15 cellular contexts compared by ENCODE assay signal in the genomic region with DNA sequence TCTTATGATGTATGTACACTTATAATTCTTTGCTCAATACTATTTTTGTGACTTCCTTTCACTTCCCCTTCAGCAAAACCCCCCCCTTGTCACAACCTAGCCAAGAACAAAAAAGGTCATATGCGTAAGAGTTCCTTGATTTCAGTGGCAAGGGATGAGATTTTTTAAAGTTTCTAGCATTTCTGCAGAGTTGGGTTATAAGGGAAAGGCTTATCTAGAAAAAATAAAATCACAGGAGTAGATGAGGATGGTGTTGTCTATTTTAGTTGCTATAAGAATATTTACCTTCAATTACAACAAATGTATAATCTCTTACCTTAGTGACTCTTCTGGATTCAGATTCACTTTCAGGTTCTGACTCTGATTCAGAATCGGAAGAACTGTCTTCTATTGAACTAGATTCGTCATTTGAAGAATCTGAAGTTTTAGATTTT.
DNase-seq lines count a peak whose midpoint lies in the region; ATAC-seq and TF ChIP-seq lines count a peak whose summit lies in the region.
"Had no signal": no experiment of that assay in that cellular context is flagged by ENCODE, and none has a peak within 500 bp of the region (broad histone marks: within the 10 kb centered on the region; RNA-seq: fewer than 3 reads in every experiment).

No MANE protein-coding gene starts in this region.

- no peak overlapping the region for H3K27ac ChIP-seq in lower lobe of right lung
- H3K27ac ChIP-seq: ovary, SK-N-MC had no signal

- no peaks in the 10 kb centered on the region for H3K9me3 Mint-ChIP-seq in activated naive CD8-positive, alpha-beta T cell treated with anti-CD3 and anti-CD28 coated beads, Interleukin-2, amount 50 U/mL, for 24 hours
- H3K9me3 Mint-ChIP-seq in activated naive CD8-positive, alpha-beta T cell treated with anti-CD3 and anti-CD28 coated beads for 36 hours: no peaks in the 10 kb centered on the region
- H3K9me3 Mint-ChIP-seq in IgD-negative memory B cell (no peaks in the 10 kb centered on the region), type B pancreatic cell (no peaks in the 10 kb centered on the region)
- peaks cover 11 to 12% of the 10 kb centered on the region in 2 donors for H3K9me3 Mint-ChIP-seq in stimulated activated naive B cell treated with anti-CD40 and anti-IgM and Interleukin-4, amounts not matched to agents 10 μg/mL and 1 μg/mL and 100 μg/mL, for 72 hours
- H3K9me3 Mint-ChIP-seq: CD8-positive, alpha-beta memory T cell; WTC11 had no signal

- peaks cover 14% of the 10 kb centered on the region for H3K4me1 Mint-ChIP-seq in activated naive CD8-positive, alpha-beta T cell treated with anti-CD3 and anti-CD28 coated beads, Interleukin-2, amount 50 U/mL, for 24 hours
- H3K4me1 Mint-ChIP-seq in activated naive CD8-positive, alpha-beta T cell treated with anti-CD3 and anti-CD28 coated beads for 36 hours: peaks cover 7% of the 10 kb centered on the region
- H3K4me1 Mint-ChIP-seq in IgD-negative memory B cell (peaks cover 13 to 30% (median 21%) of the 10 kb centered on the region in 3 donors), type B pancreatic cell (ENCODE audit: unreplicated experiment) (no peaks in the 10 kb centered on the region)
- peaks cover 31 to 67% of the 10 kb centered on the region in 2 donors for H3K4me1 Mint-ChIP-seq in stimulated activated naive B cell treated with anti-CD40 and anti-IgM and Interleukin-4, amounts not matched to agents 10 μg/mL and 1 μg/mL and 100 μg/mL, for 72 hours

- H3K4me3 ChIP-seq in lower lobe of right lung: no peak overlapping the region
- H3K4me3 ChIP-seq: ovary, SK-N-MC had no signal

- H3K36me3 ChIP-seq in lower lobe of right lung: peaks cover 37% of the 10 kb centered on the region
- H3K36me3 ChIP-seq: ovary had no signal

- H3K27me3 Mint-ChIP-seq in activated naive CD8-positive, alpha-beta T cell treated with anti-CD3 and anti-CD28 coated beads, Interleukin-2, amount 50 U/mL, for 24 hours: no peaks in the 10 kb centered on the region
- H3K27me3 Mint-ChIP-seq in activated naive CD8-positive, alpha-beta T cell treated with anti-CD3 and anti-CD28 coated beads for 36 hours: no peaks in the 10 kb centered on the region
- H3K27me3 Mint-ChIP-seq in IgD-negative memory B cell (no peaks in the 10 kb centered on the region), type B pancreatic cell (no peaks in the 10 kb centered on the region)
- no peaks in the 10 kb centered on the region for H3K27me3 Mint-ChIP-seq in stimulated activated naive B cell treated with anti-CD40 and anti-IgM and Interleukin-4, amounts not matched to agents 10 μg/mL and 1 μg/mL and 100 μg/mL, for 72 hours
- H3K27me3 Mint-ChIP-seq: CD8-positive, alpha-beta memory T cell had no signal

- no peaks in the 10 kb centered on the region for H3K4me1 ChIP-seq in lower lobe of right lung

- intact Hi-C loops in lower lobe of right lung (cut with DNase I): no loop called here

- DNase-seq in activated naive CD8-positive, alpha-beta T cell treated with anti-CD3 and anti-CD28 coated beads, Interleukin-2, amount 50 U/mL, for 24 hours: no peak
- no peak for DNase-seq in activated naive CD8-positive, alpha-beta T cell treated with anti-CD3 and anti-CD28 coated beads for 36 hours
- DNase-seq in stimulated activated naive B cell treated with anti-CD40 and anti-IgM and Interleukin-4, amounts not matched to agents 10 μg/mL and 1 μg/mL and 100 μg/mL, for 72 hours: peak; percentile 17
- DNase-seq in type B pancreatic cell (ENCODE audit: extremely low spot score, unreplicated experiment) (no peak), lower lobe of right lung (no peak), NCI-H2196 (lab: John Stamatoyannopoulos, UW; ENCODE audit: unreplicated experiment) (no peak)
- DNase-seq: 8988T; CD8-positive, alpha-beta memory T cell; IMR-90; NCI-H1436 treated with DMSO at 0.1 percent for 48 hours; ovary had no signal

- ATAC-seq in activated naive CD8-positive, alpha-beta T cell treated with anti-CD3 and anti-CD28 coated beads, Interleukin-2, amount 50 U/mL, for 24 hours: no peak
- peak; percentile 65 for ATAC-seq in HG02571 (IDR thresholded peaks at IDR 0.05; ENCODE audit: unreplicated experiment)
- ATAC-seq in stimulated activated naive B cell treated with anti-CD40 and anti-IgM and Interleukin-4, amounts not matched to agents 10 μg/mL and 1 μg/mL and 100 μg/mL, for 72 hours (replicated peaks): peak; percentile 84
- no peak for ATAC-seq in lower lobe of right lung
- ATAC-seq: WTC11 had no signal

- no peaks in the 10 kb centered on the region for H3K9me3 ChIP-seq in lower lobe of right lung
- H3K9me3 ChIP-seq: ovary had no signal

- H3K27ac Mint-ChIP-seq in activated naive CD8-positive, alpha-beta T cell treated with anti-CD3 and anti-CD28 coated beads, Interleukin-2, amount 50 U/mL, for 24 hours: peak overlapping the region; percentile 10
- no peak overlapping the region for H3K27ac Mint-ChIP-seq in activated naive CD8-positive, alpha-beta T cell treated with anti-CD3 and anti-CD28 coated beads for 36 hours
- H3K27ac Mint-ChIP-seq in IgD-negative memory B cell: peak overlapping the region; percentile 14 to 76 (median 46)
- peak overlapping the region; percentile 83 for H3K27ac Mint-ChIP-seq in stimulated activated naive B cell treated with anti-CD40 and anti-IgM and Interleukin-4, amounts not matched to agents 10 μg/mL and 1 μg/mL and 100 μg/mL, for 72 hours
- H3K27ac Mint-ChIP-seq in type B pancreatic cell: no peak overlapping the region
- H3K27ac Mint-ChIP-seq: WTC11 had no signal

- H3K27me3 ChIP-seq in lower lobe of right lung (ENCODE audit: low read depth): no peaks in the 10 kb centered on the region
- H3K27me3 ChIP-seq: ovary had no signal

- TF ChIP-seq CTCF in type B pancreatic cell (conservative IDR thresholded peaks at IDR 0.05) (no peak), lower lobe of right lung (IDR thresholded peaks at IDR 0.05) (no peak)

- H3K36me3 Mint-ChIP-seq in activated naive CD8-positive, alpha-beta T cell treated with anti-CD3 and anti-CD28 coated beads, Interleukin-2, amount 50 U/mL, for 24 hours (ENCODE audit: low read depth): peaks cover 25% of the 10 kb centered on the region
- H3K36me3 Mint-ChIP-seq in activated naive CD8-positive, alpha-beta T cell treated with anti-CD3 and anti-CD28 coated beads for 36 hours: peaks cover 27% of the 10 kb centered on the region
- H3K36me3 Mint-ChIP-seq in IgD-negative memory B cell: peaks cover 2% of the 10 kb centered on the region
- peaks cover 27 to 30% of the 10 kb centered on the region in 2 donors for H3K36me3 Mint-ChIP-seq in stimulated activated naive B cell treated with anti-CD40 and anti-IgM and Interleukin-4, amounts not matched to agents 10 μg/mL and 1 μg/mL and 100 μg/mL, for 72 hours
- H3K36me3 Mint-ChIP-seq in type B pancreatic cell: peaks cover 21% of the 10 kb centered on the region

- H3K4me3 Mint-ChIP-seq in activated naive CD8-positive, alpha-beta T cell treated with anti-CD3 and anti-CD28 coated beads, Interleukin-2, amount 50 U/mL, for 24 hours: no peak overlapping the region
- no peak overlapping the region for H3K4me3 Mint-ChIP-seq in activated naive CD8-positive, alpha-beta T cell treated with anti-CD3 and anti-CD28 coated beads for 36 hours
- peak overlapping the region; percentile 34 to 79 (median 68) for H3K4me3 Mint-ChIP-seq in IgD-negative memory B cell
- peak overlapping the region; percentile 71 to 81 for H3K4me3 Mint-ChIP-seq in stimulated activated naive B cell treated with anti-CD40 and anti-IgM and Interleukin-4, amounts not matched to agents 10 μg/mL and 1 μg/mL and 100 μg/mL, for 72 hours
- H3K4me3 Mint-ChIP-seq in type B pancreatic cell: no peak overlapping the region
- H3K4me3 Mint-ChIP-seq: CD8-positive, alpha-beta memory T cell; WTC11 had no signal

Comparison
In these comparisons a context has a peak if more than half of its experiments do, and no peak if none do; other contexts are left out.
1. H3K27ac Mint-ChIP-seq: peak in activated naive CD8-positive, alpha-beta T cell treated with anti-CD3 and anti-CD28 coated beads, Interleukin-2, amount 50 U/mL, for 24 hours (single experiment), IgD-negative memory B cell (3 of 3) and stimulated activated naive B cell treated with anti-CD40 and anti-IgM and Interleukin-4, amounts not matched to agents 10 μg/mL and 1 μg/mL and 100 μg/mL, for 72 hours (single experiment); none in activated naive CD8-positive, alpha-beta T cell treated with anti-CD3 and anti-CD28 coated beads for 36 hours (single experiment) and type B pancreatic cell (single experiment).
2. ATAC-seq: peak in HG02571 (single experiment) and stimulated activated naive B cell treated with anti-CD40 and anti-IgM and Interleukin-4, amounts not matched to agents 10 μg/mL and 1 μg/mL and 100 μg/mL, for 72 hours (2 of 2); none in activated naive CD8-positive, alpha-beta T cell treated with anti-CD3 and anti-CD28 coated beads, Interleukin-2, amount 50 U/mL, for 24 hours (single experiment) and lower lobe of right lung (0 of 2).
3. H3K4me3 Mint-ChIP-seq: peak in IgD-negative memory B cell (4 of 4) and stimulated activated naive B cell treated with anti-CD40 and anti-IgM and Interleukin-4, amounts not matched to agents 10 μg/mL and 1 μg/mL and 100 μg/mL, for 72 hours (2 of 2); none in activated naive CD8-positive, alpha-beta T cell treated with anti-CD3 and anti-CD28 coated beads, Interleukin-2, amount 50 U/mL, for 24 hours (single experiment), activated naive CD8-positive, alpha-beta T cell treated with anti-CD3 and anti-CD28 coated beads for 36 hours (single experiment) and type B pancreatic cell (single experiment).